ENCODE assay signal across 14 cellular contexts in genomic region chr3:128742821-128743594, GRCh38. TPM values are rescaled to one million over a fixed set of nuclear protein-coding genes. Genes with fewer than 3 reads are reported as not detected.
DNase-seq lines count a peak whose midpoint lies in the region; ATAC-seq and TF ChIP-seq lines count a peak whose summit lies in the region.
"Had no signal": no experiment of that assay in that cellular context is flagged by ENCODE, and none has a peak within 500 bp of the region (broad histone marks: within the 10 kb centered on the region; RNA-seq: fewer than 3 reads in every experiment).

No MANE protein-coding gene starts in this region.

- H3K27me3 ChIP-seq in right cardiac atrium (ENCODE audit: control insufficient read depth, insufficient read depth) (no peaks in the 10 kb centered on the region), left ventricle myocardium inferior (ENCODE audit: low read depth) (no peaks in the 10 kb centered on the region), mesenchymal stem cell (ENCODE audit: control insufficient read depth in 1 of 2, insufficient read depth in 1 of 2, low read length in 2 of 2) (no peaks in the 10 kb centered on the region), upper lobe of right lung (no peaks in the 10 kb centered on the region)
- H3K27me3 ChIP-seq: BE2C had no signal

- intact Hi-C loops in right cardiac atrium (cut with DNase I) (no loop called here), left ventricle myocardium inferior (cut with micrococcal nuclease) (no loop called here), upper lobe of right lung (cut with DNase I) (no loop called here)

- ATAC-seq in right cardiac atrium, result peak; percentile 31 to 55
- peak; percentile 33 for ATAC-seq in esophagus mucosa
- ATAC-seq in upper lobe of right lung, result peak; percentile 24
- ATAC-seq in GM19035 (IDR thresholded peaks at IDR 0.05; ENCODE audit: unreplicated experiment), result no peak
- no peak for ATAC-seq in GM18498 (IDR thresholded peaks at IDR 0.05; ENCODE audit: unreplicated experiment)
- ATAC-seq: A549, GM12878, HCT116 had no signal

- H3K23ac ChIP-seq in mesenchymal stem cell (ENCODE audit: low read length in 2 of 2), result no peak overlapping the region

- no peak overlapping the region for H3K14ac ChIP-seq in mesenchymal stem cell (ENCODE audit: low read length in 2 of 2)

- DNase-seq in right cardiac atrium (peak in 2 of 3 donors; percentile 45 to 51), left ventricle myocardium inferior (no peak), mesenchymal stem cell (peak; percentile 11), upper lobe of right lung (no peak)
- DNase-seq: BE2C; CD4-positive, alpha-beta memory T cell; DMS79 had no signal

- no peak overlapping the region for H2AFZ ChIP-seq in mesenchymal stem cell (ENCODE audit: low read depth, low read length)

- no peak overlapping the region for H3K27ac ChIP-seq in right cardiac atrium (ENCODE audit: low read length)
- H3K27ac ChIP-seq in left ventricle myocardium inferior (replicated peaks), result no peak overlapping the region
- no peak overlapping the region for H3K27ac ChIP-seq in mesenchymal stem cell (ENCODE audit: low read length, poor library complexity, severe bottlenecking)
- H3K27ac ChIP-seq in upper lobe of right lung, result no peak overlapping the region
- H3K27ac ChIP-seq: A549, C4-2B had no signal

- H3K4me1 ChIP-seq in right cardiac atrium (ENCODE audit: control insufficient read depth, insufficient read depth, low read length) (no peaks in the 10 kb centered on the region), left ventricle myocardium inferior (peaks cover 61% of the 10 kb centered on the region), mesenchymal stem cell (ENCODE audit: control insufficient read depth, insufficient read depth, low read depth, low read length) (no peaks in the 10 kb centered on the region), upper lobe of right lung (peaks cover 4% of the 10 kb centered on the region)
- H3K4me1 ChIP-seq: A549, BE2C had no signal

- no peak overlapping the region for H2BK15ac ChIP-seq in mesenchymal stem cell (ENCODE audit: low read depth, poor library complexity, severe bottlenecking)

- H4K91ac ChIP-seq in mesenchymal stem cell (ENCODE audit: low read length), result no peak overlapping the region

- H3K4ac ChIP-seq in mesenchymal stem cell (ENCODE audit: low read depth in 1 of 2, low read length in 2 of 2), result no peak overlapping the region

- peaks cover 36% of the 10 kb centered on the region for H3K36me3 ChIP-seq in left ventricle myocardium inferior
- peaks cover 27 to 45% of the 10 kb centered on the region in 2 experiments for H3K36me3 ChIP-seq in mesenchymal stem cell (ENCODE audit: control insufficient read depth in 1 of 2, insufficient read depth in 2 of 2, low read depth in 1 of 2, low read length in 2 of 2)
- H3K36me3 ChIP-seq in upper lobe of right lung, result peaks cover 23% of the 10 kb centered on the region

- no peak overlapping the region for H3K9ac ChIP-seq in mesenchymal stem cell (ENCODE audit: low read length)

- peaks cover 5% of the 10 kb centered on the region for H3K79me1 ChIP-seq in mesenchymal stem cell (replicated peaks; ENCODE audit: low read length, poor library complexity, severe bottlenecking)

- TF ChIP-seq CTCF in left ventricle myocardium inferior (IDR thresholded peaks at IDR 0.05; ENCODE audit: borderline replicate concordance) (no peak), upper lobe of right lung (IDR thresholded peaks at IDR 0.05) (no peak)

- no peak overlapping the region for H3K4me2 ChIP-seq in mesenchymal stem cell (ENCODE audit: low read length, poor library complexity, severe bottlenecking)
- H3K4me2 ChIP-seq: A549 had no signal

- no peak overlapping the region for H3K18ac ChIP-seq in mesenchymal stem cell (ENCODE audit: low read depth in 1 of 2, low read length in 2 of 2)

- WGBS in right cardiac atrium, result 98% methylated on average over 38 of the region's 38 CpGs
- 99% methylated on average over 36 of the region's 38 CpGs for WGBS in mesenchymal stem cell

- no peaks in the 10 kb centered on the region for H3K9me3 ChIP-seq in right cardiac atrium (ENCODE audit: control insufficient read depth, low read length)
- H3K9me3 ChIP-seq in left ventricle myocardium inferior (replicated peaks), result peaks cover 18% of the 10 kb centered on the region
- no peaks in the 10 kb centered on the region for H3K9me3 ChIP-seq in mesenchymal stem cell (ENCODE audit: control insufficient read depth, low read length)
- H3K9me3 ChIP-seq in upper lobe of right lung, result no peaks in the 10 kb centered on the region
- H3K9me3 ChIP-seq: A549 had no signal

- H3K4me3 ChIP-seq in right cardiac atrium (ENCODE audit: low read length), result no peak overlapping the region
- no peak overlapping the region for H3K4me3 ChIP-seq in left ventricle myocardium inferior
- no peak overlapping the region for H3K4me3 ChIP-seq in mesenchymal stem cell (ENCODE audit: insufficient read depth in 1 of 2, low read depth in 1 of 2, low read length in 2 of 2)
- no peak overlapping the region for H3K4me3 ChIP-seq in upper lobe of right lung
- H3K4me3 ChIP-seq: A549, GM12878 had no signal

- no peak overlapping the region for H2BK12ac ChIP-seq in mesenchymal stem cell (ENCODE audit: low read length in 2 of 2)

- no peak overlapping the region for H2BK120ac ChIP-seq in mesenchymal stem cell (ENCODE audit: low read depth, low read length)

- no peak overlapping the region for H4K8ac ChIP-seq in mesenchymal stem cell (ENCODE audit: low read length)

- no peak overlapping the region for H2BK5ac ChIP-seq in mesenchymal stem cell (ENCODE audit: low read depth, low read length, poor library complexity, severe bottlenecking)

- H2AK5ac ChIP-seq in mesenchymal stem cell (ENCODE audit: low read length, severe bottlenecking), result no peak overlapping the region

RNA-seq across cellular contexts. Expression of gene RAB7A, which starts 17.0 kb away (rescaled TPM):
- 100 to 1,000 TPM; 228 to 242 (median 238) TPM for total RNA-seq in right cardiac atrium
- 192 TPM for polyA plus RNA-seq in right cardiac atrium
- 242 TPM for total RNA-seq in left ventricle myocardium inferior
- total RNA-seq in esophagus mucosa, result 231 TPM
- polyA plus RNA-seq in mesenchymal stem cell (2013, experiment 1 of 2), result 457 TPM
- polyA plus RNA-seq in mesenchymal stem cell (2013, experiment 2 of 2), result 434 TPM
- total RNA-seq in upper lobe of right lung, result 306 TPM

Comparison
In these comparisons a context has a peak if more than half of its experiments do, and no peak if none do; other contexts are left out.
1. DNase-seq: peak in right cardiac atrium (2 of 3) and mesenchymal stem cell (single experiment); none in left ventricle myocardium inferior (single experiment) and upper lobe of right lung (single experiment).
2. ATAC-seq: peak in right cardiac atrium (2 of 2), esophagus mucosa (single experiment) and upper lobe of right lung (single experiment); none in GM19035 (single experiment) and GM18498 (single experiment).